9 cellular contexts compared by ENCODE assay signal in genomic region chr10:116289652-116290051, GRCh38. TPM values are rescaled to one million over a fixed set of nuclear protein-coding genes. Genes with fewer than 3 reads are reported as not detected.
"Had no signal": no experiment of that assay in that cellular context is flagged by ENCODE, and none has a peak within 500 bp of the region (broad histone marks: within the 10 kb centered on the region; RNA-seq: fewer than 3 reads in every experiment).

No MANE protein-coding gene starts in this region.

- FAIRE-seq: HTR-8/SVneo, K562 had no signal

- ATAC-seq: GM23338, HCT116, K562 had no signal

- H3K4me1 ChIP-seq: HAP-1 had no signal

- H3K36me3 ChIP-seq: HAP-1 had no signal

- H3K4me2 ChIP-seq: GM23338 had no signal

- H2AFZ ChIP-seq: GM23338 had no signal

- DNase-seq: H7, IMR-90, KG1 had no signal

- H3K4me3 ChIP-seq: GM23338, HAP-1, K562 had no signal

- H3K9me3 ChIP-seq: HAP-1 had no signal

RNA-seq across cellular contexts. Expression of gene GFRA1, which starts 16.6 kb away (rescaled TPM):
- total RNA-seq: HT-29 had no signal
- polyA plus RNA-seq: K562 had no signal

RNA-seq across cellular contexts. Expression of gene CCDC172, which starts 34.6 kb away (rescaled TPM):
- total RNA-seq: HT-29, IMR-90, K562 had no signal
- polyA plus RNA-seq: IMR-90, K562 had no signal
